Comparison of ENCODE assay signal across 8 cellular contexts in the genomic region with DNA sequence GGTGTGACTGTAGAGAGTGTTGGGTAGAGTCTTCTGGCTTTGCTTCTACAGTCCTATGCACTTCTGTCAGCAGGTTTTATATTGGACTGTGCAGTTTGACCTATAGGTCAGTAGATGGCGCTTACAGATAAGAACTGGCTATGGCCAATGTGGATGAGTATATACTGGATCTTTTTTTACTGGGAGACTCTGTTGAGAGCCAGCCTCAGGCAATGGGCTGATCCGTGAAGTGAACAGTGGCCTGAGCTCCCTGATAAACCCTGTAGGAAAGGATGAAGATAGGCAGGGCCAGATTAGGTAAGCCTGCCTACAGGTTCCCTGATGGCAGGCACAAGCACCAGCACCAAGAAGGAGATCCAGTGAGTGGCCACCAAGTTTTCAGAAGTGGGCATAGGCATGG.
DNase-seq lines count a peak whose midpoint lies in the region; ATAC-seq and TF ChIP-seq lines count a peak whose summit lies in the region.

No MANE protein-coding gene starts in this region.

- H3K36me3 Mint-ChIP-seq in endodermal cell (ENCODE audit: low read depth), result no peaks in the 10 kb centered on the region

- peak; percentile 81 for ATAC-seq in HG03457 (IDR thresholded peaks at IDR 0.05; ENCODE audit: unreplicated experiment)

- H3K9ac ChIP-seq in endodermal cell (ENCODE audit: extremely low read depth, low read length, poor library complexity, severe bottlenecking), result no peak overlapping the region

- no peak overlapping the region for H3K27ac Mint-ChIP-seq in endodermal cell

- H3K4me3 Mint-ChIP-seq in endodermal cell, result no peak overlapping the region

- H3K4me3 ChIP-seq in endodermal cell (ENCODE audit: low read length), result no peak overlapping the region

- peaks cover 3% of the 10 kb centered on the region for H3K4me1 Mint-ChIP-seq in endodermal cell

- TF ChIP-seq CTCF in GM20000 (IDR thresholded peaks at IDR 0.05; ENCODE audit: extremely low read depth, missing control alignments) (peak; percentile 57), endodermal cell (conservative IDR thresholded peaks at IDR 0.05) (peak; percentile 78)

- DNase-seq in EL (peak; percentile 76), GM20000 (ENCODE audit: low spot score) (peak; percentile 17), NCI-H82 treated with DMSO at 0.1 percent for 48 hours (lab: John Stamatoyannopoulos, UW; ENCODE audit: unreplicated experiment) (peak; percentile 37), endodermal cell (peak; percentile 73), midbrain (lab: John Stamatoyannopoulos, UW) (peak; percentile 58)
- DNase-seq in activated CD8-positive, alpha-beta memory T cell treated with anti-CD3 and anti-CD28 coated beads, Interleukin-2, amount 50 U/mL, for 4 hours, result no peak
- no peak for DNase-seq in activated CD8-positive, alpha-beta memory T cell treated with anti-CD3 and anti-CD28 coated beads for 24 hours

- H3K36me3 ChIP-seq in endodermal cell (ENCODE audit: control insufficient read depth, insufficient read depth, low read length), result no peaks in the 10 kb centered on the region

- 27 to 33% methylated on average over 2 of the region's 2 CpGs for WGBS in endodermal cell (ENCODE audit: insufficient coverage in 1 of 2, insufficient read length in 1 of 2), 2 experiments

- no peaks in the 10 kb centered on the region for H3K27me3 ChIP-seq in endodermal cell (ENCODE audit: control insufficient read depth, insufficient read depth, low read length, poor library complexity, severe bottlenecking)

- no peaks in the 10 kb centered on the region for H3K9me3 ChIP-seq in endodermal cell (ENCODE audit: control insufficient read depth, low read length)

- no peaks in the 10 kb centered on the region for H3K4me1 ChIP-seq in endodermal cell (ENCODE audit: control insufficient read depth, insufficient read depth, low read length)

- no peak overlapping the region for H3K27ac ChIP-seq in endodermal cell (ENCODE audit: low read depth, low read length)

- H3K27me3 Mint-ChIP-seq in endodermal cell (ENCODE audit: insufficient read depth), result no peaks in the 10 kb centered on the region

- peaks cover 7% of the 10 kb centered on the region for H3K9me3 Mint-ChIP-seq in endodermal cell

Comparison
In these comparisons a context has a peak if more than half of its experiments do, and no peak if none do; other contexts are left out.
1. DNase-seq: peak in EL (single experiment), GM20000 (single experiment), NCI-H82 treated with DMSO at 0.1 percent for 48 hours (single experiment), endodermal cell (single experiment) and midbrain (single experiment); none in activated CD8-positive, alpha-beta memory T cell treated with anti-CD3 and anti-CD28 coated beads, Interleukin-2, amount 50 U/mL, for 4 hours (single experiment) and activated CD8-positive, alpha-beta memory T cell treated with anti-CD3 and anti-CD28 coated beads for 24 hours (single experiment).